1 cellular context compared by ENCODE assay signal in genomic region chr19:6723108-6723618, GRCh38.
TF ChIP-seq lines count a peak whose summit lies in the region.

No MANE protein-coding gene starts in this region.

TF ChIP-seq in HepG2, 621 proteins besides CTCF, POLR2A, EP300 and RAD21 (continued from another document and continues in another):
- TF ChIP-seq AHDC1 (CRISPR knock-in tag; IDR thresholded peaks at IDR 0.05; ENCODE audit: borderline replicate concordance): peak; percentile 58; the same call in 1 of the 2 replicates
- TF ChIP-seq ZIK1 (CRISPR knock-in tag; IDR thresholded peaks at IDR 0.05; ENCODE audit: borderline replicate concordance, low read depth): no peak
- no peak for TF ChIP-seq HNRNPLL (IDR thresholded peaks at IDR 0.05; ENCODE audit: low read depth, low read length, poor library complexity, severe bottlenecking)
- no peak for TF ChIP-seq CSRNP1 (CRISPR knock-in tag; IDR thresholded peaks at IDR 0.05)
- no peak for TF ChIP-seq MNT (IDR thresholded peaks at IDR 0.05)
- peak; percentile 99 for TF ChIP-seq CEBPB (IDR thresholded peaks at IDR 0.05; ENCODE audit: borderline replicate concordance, low read depth, low read length)
- TF ChIP-seq POLR2AphosphoS2 (IDR thresholded peaks at IDR 0.05; ENCODE audit: low read depth, low read length): no peak
- peak; percentile 43; the same call in 1 of the 2 replicates for TF ChIP-seq ZNF691 (CRISPR knock-in tag; IDR thresholded peaks at IDR 0.05; ENCODE audit: borderline replicate concordance, low read depth)
- peak; percentile 59; the same call in 1 of the 2 replicates for TF ChIP-seq KDM3A (CRISPR knock-in tag; IDR thresholded peaks at IDR 0.05; ENCODE audit: low read depth)
- TF ChIP-seq ZNF563 (CRISPR knock-in tag; IDR thresholded peaks at IDR 0.05): no peak
- TF ChIP-seq ZNF598 (CRISPR knock-in tag; IDR thresholded peaks at IDR 0.05; ENCODE audit: borderline replicate concordance): no peak
- TF ChIP-seq MIXL1 (CRISPR knock-in tag; IDR thresholded peaks at IDR 0.05): peak; percentile 79
- TF ChIP-seq ZBTB1 (CRISPR knock-in tag; IDR thresholded peaks at IDR 0.05; ENCODE audit: borderline replicate concordance): no peak
- no peak for TF ChIP-seq MLXIP (CRISPR knock-in tag; IDR thresholded peaks at IDR 0.05; ENCODE audit: borderline replicate concordance)
- peak; percentile 85; the same call in 1 of the 2 replicates for TF ChIP-seq ZNF746 (CRISPR knock-in tag; IDR thresholded peaks at IDR 0.05)
- no peak for TF ChIP-seq GLMP (CRISPR knock-in tag; IDR thresholded peaks at IDR 0.05; ENCODE audit: borderline replicate concordance)
- TF ChIP-seq NFATC3 (CRISPR knock-in tag; IDR thresholded peaks at IDR 0.05): no peak
- peak; percentile 67; the same call in 1 of the 2 replicates for TF ChIP-seq ARNTL (CRISPR knock-in tag; IDR thresholded peaks at IDR 0.05)
- no peak for TF ChIP-seq ZNF432 (CRISPR knock-in tag; IDR thresholded peaks at IDR 0.05; ENCODE audit: borderline replicate concordance)
- TF ChIP-seq ZNF333 (CRISPR knock-in tag; IDR thresholded peaks at IDR 0.05; ENCODE audit: borderline replicate concordance): no peak
- no peak for TF ChIP-seq SNAPC2 (CRISPR knock-in tag; IDR thresholded peaks at IDR 0.05)
- TF ChIP-seq LRRFIP1 (CRISPR knock-in tag; conservative IDR thresholded peaks at IDR 0.05): no peak
- no peak for TF ChIP-seq NRL (CRISPR knock-in tag; IDR thresholded peaks at IDR 0.05; ENCODE audit: borderline replicate concordance)
- TF ChIP-seq ZGPAT (CRISPR knock-in tag; IDR thresholded peaks at IDR 0.05): peak; percentile 92
- TF ChIP-seq MXD3 (CRISPR knock-in tag; IDR thresholded peaks at IDR 0.05): no peak
- 0 out of 2 replicates have a peak, but pooled peaks have one; percentile 44 for TF ChIP-seq HIVEP1 (CRISPR knock-in tag; IDR thresholded peaks at IDR 0.05)
- peak; percentile 56; the same call in 1 of the 2 replicates for TF ChIP-seq UBTF (CRISPR knock-in tag; IDR thresholded peaks at IDR 0.05)
- no peak for TF ChIP-seq ZNF441 (CRISPR knock-in tag; IDR thresholded peaks at IDR 0.05; ENCODE audit: borderline replicate concordance)
- TF ChIP-seq ZNF205 (CRISPR knock-in tag; IDR thresholded peaks at IDR 0.05): peak; percentile 84
- no peak for TF ChIP-seq ZNF674 (CRISPR knock-in tag; IDR thresholded peaks at IDR 0.05; ENCODE audit: low read depth)
- peak; percentile 89 for TF ChIP-seq HDAC2 (CRISPR knock-in tag; IDR thresholded peaks at IDR 0.05)
- TF ChIP-seq ZNF256 (CRISPR knock-in tag; conservative IDR thresholded peaks at IDR 0.05): no peak
